Comparison of ENCODE assay signal across 12 cellular contexts in the genomic region with DNA sequence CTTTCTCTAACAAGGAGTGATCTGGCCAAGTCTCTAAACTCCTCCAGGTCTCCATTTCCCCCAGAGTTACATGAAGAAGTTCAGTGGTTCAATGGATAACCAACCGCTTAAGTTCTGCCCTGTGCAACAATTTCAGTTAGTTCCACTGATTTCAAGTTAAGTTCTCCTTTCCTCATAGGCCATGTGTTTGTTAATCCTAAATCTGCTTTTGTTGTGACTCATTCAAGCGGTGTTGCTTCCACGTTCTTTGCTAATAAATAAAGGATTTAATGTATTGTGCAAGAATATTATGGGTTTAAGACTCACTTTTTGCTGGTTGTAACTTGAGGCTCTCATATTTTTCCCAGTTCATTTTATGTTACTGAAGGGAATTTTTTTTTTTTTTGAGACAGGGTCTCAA. TPM values are rescaled to one million over a fixed set of nuclear protein-coding genes. Genes with fewer than 3 reads are reported as not detected.
A peak's percentile ranks its signal among the peaks of the same experiment; 100 is the strongest.
DNase-seq lines count a peak whose midpoint lies in the region; ATAC-seq, FAIRE-seq and TF ChIP-seq lines count a peak whose summit lies in the region.
"Had no signal": no experiment of that assay in that cellular context is flagged by ENCODE, and none has a peak within 500 bp of the region (broad histone marks: within the 10 kb centered on the region; RNA-seq: fewer than 3 reads in every experiment).

No MANE protein-coding gene starts in this region.

- TF ChIP-seq POLR2A in ovary (IDR thresholded peaks at IDR 0.05) = no peak

- H2AFZ ChIP-seq in keratinocyte (ENCODE audit: control insufficient read depth, low read length) = no peak overlapping the region

- peaks cover 5% of the 10 kb centered on the region; the same call in 1 of the 2 replicates for H3K9me3 Mint-ChIP-seq in WTC11

- peaks cover 38% of the 10 kb centered on the region for H3K4me1 Mint-ChIP-seq in WTC11

- H3K4me1 ChIP-seq in keratinocyte (ENCODE audit: control insufficient read depth, extremely low read depth, insufficient read depth, low read length) = peaks cover 27% of the 10 kb centered on the region
- H3K4me1 ChIP-seq in ovary (ENCODE audit: insufficient read depth) = peaks cover 19% of the 10 kb centered on the region

- ATAC-seq in WTC11 (no peak), GM21526 (IDR thresholded peaks at IDR 0.05; ENCODE audit: low FRiP score, unreplicated experiment) (no peak)

- TF ChIP-seq CTCF in HL-60 (IDR thresholded peaks at IDR 0.05; ENCODE audit: insufficient read depth, low read length) = no peak
- no peak for TF ChIP-seq CTCF in WTC11 (IDR thresholded peaks at IDR 0.05)
- no peak for TF ChIP-seq CTCF in keratinocyte (optimal IDR thresholded peaks at IDR 0.05 in 1 of 3, IDR thresholded peaks at IDR 0.05 in 1 of 3, conservative IDR thresholded peaks at IDR 0.05 in 1 of 3; ENCODE audit: extremely low read depth in 1 of 3, insufficient read depth in 2 of 3, low read length in 3 of 3)
- TF ChIP-seq CTCF in ovary (IDR thresholded peaks at IDR 0.05) = no peak

- 72 to 83% (median 76%) methylated on average over 3 of the region's 3 CpGs for WGBS in ovary, 3 donors

- H3K9ac ChIP-seq in keratinocyte (ENCODE audit: control insufficient read depth, extremely low read depth, insufficient read depth, low read length) = no peak overlapping the region

- peak; percentile 69 for DNase-seq in AG08395 (ENCODE audit: low spot score)
- peak; percentile 45 to 54 for DNase-seq in HL-60 (ENCODE audit: low read depth in 1 of 2, low spot score in 1 of 2)
- DNase-seq in WTC11 (ENCODE audit: low spot score) = no peak
- DNase-seq in keratinocyte (ENCODE audit: low read depth, low spot score) = no peak
- DNase-seq in NCI-H1417 treated with DMSO at 0.1 percent for 48 hours (lab: John Stamatoyannopoulos, UW) = no peak
- DNase-seq in NCI-H187 treated with DMSO at 0.1 percent for 48 hours (lab: John Stamatoyannopoulos, UW) = no peak
- no peak for DNase-seq in ovary
- DNase-seq: activated gamma-delta T cell treated with Interleukin-2 at 50 U/mL for 16 hours, H7, NCI-H2227 treated with DMSO at 0.1 percent for 48 hours, T-helper 9 cell had no signal

- POLR2A ChIA-PET in WTC11 (lab: Charles Lee) = no interaction called here

- dilution Hi-C loops in keratinocyte (cut with MboI; ENCODE audit: extremely low pct_ligation_motif_present, low sequenced_read_pairs) = no loop called here

- peak overlapping the region; percentile 58; the same call in 1 of the 2 replicates for H3K27ac Mint-ChIP-seq in WTC11

- CTCF ChIA-PET in WTC11 (lab: Charles Lee) = no interaction called here

- no peak overlapping the region for H3K4me2 ChIP-seq in keratinocyte (ENCODE audit: control insufficient read depth, extremely low read depth, insufficient read depth, low read depth, low read length)

- H3K9me3 ChIP-seq in keratinocyte (ENCODE audit: control insufficient read depth, low read depth, low read length) = no peaks in the 10 kb centered on the region
- H3K9me3 ChIP-seq in ovary = no peaks in the 10 kb centered on the region

- H3K27ac ChIP-seq in HL-60 (replicated peaks) (no peak overlapping the region), keratinocyte (ENCODE audit: control insufficient read depth, insufficient read depth, low read length) (peak overlapping the region; percentile 17), ovary (no peak overlapping the region)

- intact Hi-C loops in ovary (cut with DNase I) = no loop called here

- FAIRE-seq in keratinocyte (lab: Jason Lieb, UNC) = peak; percentile 13

- peaks cover 5 to 14% of the 10 kb centered on the region in 2 experiments for H3K36me3 ChIP-seq in keratinocyte (ENCODE audit: control insufficient read depth in 2 of 2, extremely low read depth in 1 of 2, insufficient read depth in 2 of 2, low read length in 2 of 2)
- H3K36me3 ChIP-seq in ovary = no peaks in the 10 kb centered on the region

- H3K4me3 ChIP-seq in HL-60 (replicated peaks; ENCODE audit: insufficient read depth, low read length) (no peak overlapping the region), keratinocyte (ENCODE audit: control insufficient read depth in 2 of 3, extremely low read depth in 1 of 3, insufficient read depth in 2 of 3, low read depth in 1 of 3, low read length in 3 of 3) (no peak overlapping the region), ovary (no peak overlapping the region)

- H4K20me1 ChIP-seq in keratinocyte (ENCODE audit: control insufficient read depth, extremely low read depth, insufficient read depth, low read length) = no peaks in the 10 kb centered on the region

- H3K4me3 Mint-ChIP-seq in WTC11 = no peak overlapping the region

- peaks cover 16% of the 10 kb centered on the region for H3K36me3 Mint-ChIP-seq in WTC11

- H3K79me2 ChIP-seq in keratinocyte (ENCODE audit: control insufficient read depth, insufficient read depth, low read length) = peaks cover 86% of the 10 kb centered on the region

- no peaks in the 10 kb centered on the region for H3K27me3 Mint-ChIP-seq in WTC11 (ENCODE audit: low read depth)

- no peaks in the 10 kb centered on the region for H3K27me3 ChIP-seq in HL-60 (ENCODE audit: insufficient read depth, poor library complexity, severe bottlenecking)
- no peaks in the 10 kb centered on the region for H3K27me3 ChIP-seq in keratinocyte (ENCODE audit: control insufficient read depth, extremely low read depth, insufficient read depth, low read length)
- H3K27me3 ChIP-seq in ovary = no peaks in the 10 kb centered on the region

- no peaks in the 10 kb centered on the region for H3K9me1 ChIP-seq in keratinocyte (ENCODE audit: control insufficient read depth, extremely low read depth, insufficient read depth, low read length)

- no peak for TF ChIP-seq EP300 in ovary (IDR thresholded peaks at IDR 0.05)

TF ChIP-seq in WTC11, 78 proteins besides CTCF, POLR2A, EP300 and RAD21 (continues in another document):
- TF ChIP-seq AR (CRISPR knock-in tag; IDR thresholded peaks at IDR 0.05) (no peak), ZNF317 (CRISPR knock-in tag; IDR thresholded peaks at IDR 0.05; ENCODE audit: borderline replicate concordance, low read depth) (no peak), ZNF219 (CRISPR knock-in tag; IDR thresholded peaks at IDR 0.05; ENCODE audit: borderline replicate concordance) (no peak), SP1 (CRISPR knock-in tag; conservative IDR thresholded peaks at IDR 0.05) (no peak), ZNF263 (CRISPR knock-in tag; IDR thresholded peaks at IDR 0.05; ENCODE audit: low read depth) (no peak), FOXP1 (CRISPR knock-in tag; IDR thresholded peaks at IDR 0.05; ENCODE audit: borderline replicate concordance) (no peak), SOX15 (CRISPR knock-in tag; IDR thresholded peaks at IDR 0.05) (no peak)
- TF ChIP-seq, protein P1, sequence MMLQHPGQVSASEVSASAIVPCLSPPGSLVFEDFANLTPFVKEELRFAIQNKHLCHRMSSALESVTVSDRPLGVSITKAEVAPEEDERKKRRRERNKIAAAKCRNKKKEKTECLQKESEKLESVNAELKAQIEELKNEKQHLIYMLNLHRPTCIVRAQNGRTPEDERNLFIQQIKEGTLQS (CRISPR knock-in tag; conservative IDR thresholded peaks at IDR 0.05) = no peak
- TF ChIP-seq, protein P2, sequence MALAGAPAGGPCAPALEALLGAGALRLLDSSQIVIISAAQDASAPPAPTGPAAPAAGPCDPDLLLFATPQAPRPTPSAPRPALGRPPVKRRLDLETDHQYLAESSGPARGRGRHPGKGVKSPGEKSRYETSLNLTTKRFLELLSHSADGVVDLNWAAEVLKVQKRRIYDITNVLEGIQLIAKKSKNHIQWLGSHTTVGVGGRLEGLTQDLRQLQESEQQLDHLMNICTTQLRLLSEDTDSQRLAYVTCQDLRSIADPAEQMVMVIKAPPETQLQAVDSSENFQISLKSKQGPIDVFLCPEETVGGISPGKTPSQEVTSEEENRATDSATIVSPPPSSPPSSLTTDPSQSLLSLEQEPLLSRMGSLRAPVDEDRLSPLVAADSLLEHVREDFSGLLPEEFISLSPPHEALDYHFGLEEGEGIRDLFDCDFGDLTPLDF (CRISPR knock-in tag; IDR thresholded peaks at IDR 0.05) = no peak

RNA-seq across cellular contexts. Expression of gene GNA13, which starts 36.3 kb away (rescaled TPM):
- 48.7 to 51.4 TPM (median 48.8 TPM) in 3 replicates for total RNA-seq in WTC11 (2021)
- polyA plus RNA-seq in keratinocyte = 23.6 to 38.9 TPM (median 27.3 TPM) in 3 replicates
- 12.4 TPM for polyA plus RNA-seq in keratinocyte (2011; ENCODE audit: low read depth)
- polyA plus RNA-seq in keratinocyte (2011; cell fraction: cytosol; rRNA removed) = 19.1 and 39.8 TPM in 2 replicates
- polyA plus RNA-seq in keratinocyte (2011; cell fraction: nucleus; rRNA removed) = 16.0 and 23.5 TPM in 2 replicates
- polyA plus RNA-seq in keratinocyte (2012; ENCODE audit: low replicate concordance) = 20.7 and 23.7 TPM in 2 replicates
- polyA minus RNA-seq in keratinocyte = 13.7 to 58.7 TPM (median 32.2 TPM) in 3 replicates
- polyA minus RNA-seq in keratinocyte (2011; cell fraction: cytosol; rRNA and poly(A)+ RNA removed) = 26.9 TPM
- polyA minus RNA-seq in keratinocyte (2011; cell fraction: nucleus; rRNA and poly(A)+ RNA removed) = 18.5 and 31.6 TPM in 2 replicates
- total RNA-seq in ovary = 10 to 100 TPM; 39.9 to 48.8 (median 45.7) TPM
- polyA plus RNA-seq in ovary = 10 to 100 TPM; 20.9 to 30.1 TPM

Comparison
In these comparisons a context has a peak if more than half of its experiments do, and no peak if none do; other contexts are left out.
1. DNase-seq: peak in AG08395 (single experiment) and HL-60 (2 of 2); none in WTC11 (single experiment), keratinocyte (single experiment), NCI-H1417 treated with DMSO at 0.1 percent for 48 hours (single experiment), NCI-H187 treated with DMSO at 0.1 percent for 48 hours (single experiment) and ovary (0 of 5).